ENCODE assay signal across 1 cellular context in genomic region chr4:80374180-80374579, GRCh38.
TF ChIP-seq lines count a peak whose summit lies in the region.

No MANE protein-coding gene starts in this region.

TF ChIP-seq in K562, 482 proteins besides CTCF, POLR2A, EP300 and RAD21 (continued from another document):
- TF ChIP-seq ZNF12 (CRISPR knock-in tag; IDR thresholded peaks at IDR 0.05) (no peak), TAL1 (IDR thresholded peaks at IDR 0.05) (peak; percentile 78), MAX (CRISPR knock-in tag; IDR thresholded peaks at IDR 0.05) (no peak), FUS (optimal IDR thresholded peaks at IDR 0.05; ENCODE audit: low read depth, low read length) (no peak), HDAC8 (tag; IDR thresholded peaks at IDR 0.05) (no peak), MBD1 (CRISPR knock-in tag; IDR thresholded peaks at IDR 0.05) (no peak), SOX6 (IDR thresholded peaks at IDR 0.05) (0 out of 2 replicates have a peak, but pooled peaks have one; percentile 26), TEAD4 (IDR thresholded peaks at IDR 0.05; ENCODE audit: low read length) (peak; percentile 90), TEAD4 (CRISPR knock-in tag; IDR thresholded peaks at IDR 0.05; ENCODE audit: borderline replicate concordance) (no peak), TCF3 (CRISPR knock-in tag; IDR thresholded peaks at IDR 0.05) (peak; percentile 45; the same call in 1 of the 2 replicates), ZNF174 (CRISPR knock-in tag; IDR thresholded peaks at IDR 0.05) (no peak), ZFP91 (CRISPR knock-in tag; IDR thresholded peaks at IDR 0.05) (no peak), ZBTB11 (CRISPR knock-in tag; IDR thresholded peaks at IDR 0.05) (no peak), CCAR2 (IDR thresholded peaks at IDR 0.05; ENCODE audit: low read depth, low read length) (no peak), CBFA2T3 (IDR thresholded peaks at IDR 0.05) (peak; percentile 56; the same call in 1 of the 2 replicates), BCOR (IDR thresholded peaks at IDR 0.05) (no peak), FOSL1 (tag; conservative IDR thresholded peaks at IDR 0.05) (peak; percentile 46; the same call in 1 of the 2 replicates), JUN (IDR thresholded peaks at IDR 0.05; ENCODE audit: borderline replicate concordance, low read depth, low read length) (no peak), JUN (CRISPR knock-in tag; IDR thresholded peaks at IDR 0.05; ENCODE audit: borderline replicate concordance) (no peak), PML (IDR thresholded peaks at IDR 0.05; ENCODE audit: low read length) (peak; percentile 54; the same call in 1 of the 2 replicates), ZNF644 (tag; IDR thresholded peaks at IDR 0.05; ENCODE audit: low read depth) (no peak), FOXM1 (IDR thresholded peaks at IDR 0.05; ENCODE audit: low read depth) (no peak), FOXM1 (CRISPR knock-in tag; IDR thresholded peaks at IDR 0.05; ENCODE audit: low read depth) (no peak), ARID1B (IDR thresholded peaks at IDR 0.05) (peak; percentile 73)
